In the genomic region with DNA sequence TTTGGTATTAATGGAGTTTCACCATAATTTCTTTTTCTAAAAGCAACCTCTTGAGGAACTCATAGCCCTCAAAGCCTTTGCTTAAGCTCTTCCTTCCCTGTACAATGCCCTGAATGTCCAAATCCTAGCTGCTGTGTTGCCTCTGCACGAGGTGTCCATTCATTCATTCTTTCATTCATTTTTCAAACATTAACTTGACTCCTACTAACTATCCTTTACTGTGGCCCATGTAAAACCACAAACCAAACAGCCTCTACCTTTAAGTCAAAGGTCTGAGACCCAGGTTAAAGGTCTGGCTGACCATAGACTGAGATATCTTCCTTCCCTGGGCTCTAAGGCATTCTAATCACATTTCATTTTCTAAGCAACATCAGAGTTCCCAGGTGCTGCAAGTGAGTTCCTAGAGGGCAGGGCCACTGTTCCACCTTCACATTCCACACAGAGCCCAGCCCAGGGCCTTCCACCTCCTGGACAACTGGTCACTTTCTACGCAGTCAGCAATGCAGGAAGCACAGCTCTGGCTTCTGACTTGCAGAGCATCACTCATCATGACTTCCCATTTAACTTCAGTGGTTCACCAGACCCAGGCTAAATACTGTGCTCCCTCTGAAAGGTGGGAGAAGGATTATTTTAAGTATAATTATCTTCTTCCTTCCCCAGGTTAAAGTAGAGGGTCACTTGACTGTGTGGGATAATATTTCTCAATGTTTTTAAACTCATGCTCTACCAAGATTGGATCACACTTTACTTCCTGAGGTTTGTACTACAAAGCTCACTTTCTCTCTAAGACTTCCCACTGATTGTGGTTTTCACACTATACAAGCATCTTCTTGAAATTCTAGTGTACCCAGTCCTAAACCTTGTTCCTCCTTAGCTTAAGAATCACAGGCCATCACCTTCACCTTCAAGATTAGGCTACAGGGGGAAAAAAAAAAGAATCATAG, we compare ENCODE assay signal across 1 cellular context.
TF ChIP-seq lines count a peak whose summit lies in the region.

No MANE protein-coding gene starts in this region.

TF ChIP-seq in WTC11, 78 proteins besides CTCF, POLR2A, EP300 and RAD21:
- TF ChIP-seq SMAD4 (CRISPR knock-in tag; IDR thresholded peaks at IDR 0.05) (no peak), GRHL2 (CRISPR knock-in tag; IDR thresholded peaks at IDR 0.05; ENCODE audit: insufficient replicate concordance, severe bottlenecking) (no peak), ZNF138 (CRISPR knock-in tag; conservative IDR thresholded peaks at IDR 0.05) (no peak), ZMAT4 (CRISPR knock-in tag; IDR thresholded peaks at IDR 0.05) (no peak), TCF7 (CRISPR knock-in tag; IDR thresholded peaks at IDR 0.05; ENCODE audit: low read depth) (no peak), FOXK1 (CRISPR knock-in tag; IDR thresholded peaks at IDR 0.05) (no peak), HMGA2 (CRISPR knock-in tag; IDR thresholded peaks at IDR 0.05) (no peak), ZNF416 (CRISPR knock-in tag; IDR thresholded peaks at IDR 0.05) (no peak), SOX15 (CRISPR knock-in tag; IDR thresholded peaks at IDR 0.05) (no peak), ZNF121 (CRISPR knock-in tag; IDR thresholded peaks at IDR 0.05) (no peak), NR1H2 (CRISPR knock-in tag; IDR thresholded peaks at IDR 0.05) (no peak), CREB1 (CRISPR knock-in tag; IDR thresholded peaks at IDR 0.05) (no peak), NR2C2 (CRISPR knock-in tag; IDR thresholded peaks at IDR 0.05) (no peak), RORB (CRISPR knock-in tag; IDR thresholded peaks at IDR 0.05) (no peak), ETV6 (CRISPR knock-in tag; IDR thresholded peaks at IDR 0.05) (no peak), AFF4 (CRISPR knock-in tag; IDR thresholded peaks at IDR 0.05; ENCODE audit: borderline replicate concordance) (no peak), FOXP1 (CRISPR knock-in tag; IDR thresholded peaks at IDR 0.05; ENCODE audit: borderline replicate concordance) (no peak)
- TF ChIP-seq, protein P1, sequence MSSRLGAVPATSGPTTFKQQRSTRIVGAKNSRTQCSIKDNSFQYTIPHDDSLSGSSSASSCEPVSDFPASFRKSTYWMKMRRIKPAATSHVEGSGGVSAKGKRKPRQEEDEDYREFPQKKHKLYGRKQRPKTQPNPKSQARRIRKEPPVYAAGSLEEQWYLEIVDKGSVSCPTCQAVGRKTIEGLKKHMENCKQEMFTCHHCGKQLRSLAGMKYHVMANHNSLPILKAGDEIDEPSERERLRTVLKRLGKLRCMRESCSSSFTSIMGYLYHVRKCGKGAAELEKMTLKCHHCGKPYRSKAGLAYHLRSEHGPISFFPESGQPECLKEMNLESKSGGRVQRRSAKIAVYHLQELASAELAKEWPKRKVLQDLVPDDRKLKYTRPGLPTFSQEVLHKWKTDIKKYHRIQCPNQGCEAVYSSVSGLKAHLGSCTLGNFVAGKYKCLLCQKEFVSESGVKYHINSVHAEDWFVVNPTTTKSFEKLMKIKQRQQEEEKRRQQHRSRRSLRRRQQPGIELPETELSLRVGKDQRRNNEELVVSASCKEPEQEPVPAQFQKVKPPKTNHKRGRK (CRISPR knock-in tag; IDR thresholded peaks at IDR 0.05; ENCODE audit: borderline replicate concordance): no peak
- TF ChIP-seq, protein P2, sequence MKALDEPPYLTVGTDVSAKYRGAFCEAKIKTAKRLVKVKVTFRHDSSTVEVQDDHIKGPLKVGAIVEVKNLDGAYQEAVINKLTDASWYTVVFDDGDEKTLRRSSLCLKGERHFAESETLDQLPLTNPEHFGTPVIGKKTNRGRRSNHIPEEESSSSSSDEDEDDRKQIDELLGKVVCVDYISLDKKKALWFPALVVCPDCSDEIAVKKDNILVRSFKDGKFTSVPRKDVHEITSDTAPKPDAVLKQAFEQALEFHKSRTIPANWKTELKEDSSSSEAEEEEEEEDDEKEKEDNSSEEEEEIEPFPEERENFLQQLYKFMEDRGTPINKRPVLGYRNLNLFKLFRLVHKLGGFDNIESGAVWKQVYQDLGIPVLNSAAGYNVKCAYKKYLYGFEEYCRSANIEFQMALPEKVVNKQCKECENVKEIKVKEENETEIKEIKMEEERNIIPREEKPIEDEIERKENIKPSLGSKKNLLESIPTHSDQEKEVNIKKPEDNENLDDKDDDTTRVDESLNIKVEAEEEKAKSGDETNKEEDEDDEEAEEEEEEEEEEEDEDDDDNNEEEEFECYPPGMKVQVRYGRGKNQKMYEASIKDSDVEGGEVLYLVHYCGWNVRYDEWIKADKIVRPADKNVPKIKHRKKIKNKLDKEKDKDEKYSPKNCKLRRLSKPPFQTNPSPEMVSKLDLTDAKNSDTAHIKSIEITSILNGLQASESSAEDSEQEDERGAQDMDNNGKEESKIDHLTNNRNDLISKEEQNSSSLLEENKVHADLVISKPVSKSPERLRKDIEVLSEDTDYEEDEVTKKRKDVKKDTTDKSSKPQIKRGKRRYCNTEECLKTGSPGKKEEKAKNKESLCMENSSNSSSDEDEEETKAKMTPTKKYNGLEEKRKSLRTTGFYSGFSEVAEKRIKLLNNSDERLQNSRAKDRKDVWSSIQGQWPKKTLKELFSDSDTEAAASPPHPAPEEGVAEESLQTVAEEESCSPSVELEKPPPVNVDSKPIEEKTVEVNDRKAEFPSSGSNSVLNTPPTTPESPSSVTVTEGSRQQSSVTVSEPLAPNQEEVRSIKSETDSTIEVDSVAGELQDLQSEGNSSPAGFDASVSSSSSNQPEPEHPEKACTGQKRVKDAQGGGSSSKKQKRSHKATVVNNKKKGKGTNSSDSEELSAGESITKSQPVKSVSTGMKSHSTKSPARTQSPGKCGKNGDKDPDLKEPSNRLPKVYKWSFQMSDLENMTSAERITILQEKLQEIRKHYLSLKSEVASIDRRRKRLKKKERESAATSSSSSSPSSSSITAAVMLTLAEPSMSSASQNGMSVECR (CRISPR knock-in tag; IDR thresholded peaks at IDR 0.05; ENCODE audit: borderline replicate concordance): no peak
